13 cellular contexts compared by ENCODE assay signal in the genomic region with DNA sequence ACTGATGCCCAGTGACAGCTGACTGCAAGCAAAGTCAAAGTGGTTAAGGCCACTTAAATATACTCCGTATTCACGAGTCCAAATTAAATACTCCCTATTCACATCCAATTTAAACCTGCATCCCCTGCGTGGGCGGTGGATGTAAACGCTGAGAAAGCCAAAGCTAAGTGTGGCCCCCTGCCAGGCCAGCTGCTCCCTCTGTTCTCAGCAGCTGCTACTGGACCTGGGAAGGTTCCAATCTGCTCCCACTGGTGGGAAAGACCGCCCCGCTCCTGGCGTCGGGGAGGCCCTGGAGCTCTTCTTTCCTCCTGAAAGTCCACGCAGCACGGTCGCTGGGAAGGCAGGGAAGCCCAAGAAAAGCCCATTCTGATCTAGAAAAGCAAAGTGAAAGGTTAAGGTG.
DNase-seq lines count a peak whose midpoint lies in the region; ATAC-seq lines count a peak whose summit lies in the region.
"Had no signal": no experiment of that assay in that cellular context is flagged by ENCODE, and none has a peak within 500 bp of the region (broad histone marks: within the 10 kb centered on the region; RNA-seq: fewer than 3 reads in every experiment).

No MANE protein-coding gene starts in this region.

- H3K14ac ChIP-seq in mesenchymal stem cell (ENCODE audit: low read length in 2 of 2), result no peak overlapping the region

- H2BK12ac ChIP-seq in mesenchymal stem cell (ENCODE audit: low read length in 2 of 2), result peak overlapping the region; percentile 11 to 15

- no peak overlapping the region for H3K27ac ChIP-seq in mesenchymal stem cell (ENCODE audit: low read length, poor library complexity, severe bottlenecking)
- H3K27ac ChIP-seq: HL-60 had no signal

- no peaks in the 10 kb centered on the region for H3K9me3 ChIP-seq in mesenchymal stem cell (ENCODE audit: control insufficient read depth, low read length)

- H3K27me3 ChIP-seq in mesenchymal stem cell (ENCODE audit: control insufficient read depth in 1 of 2, insufficient read depth in 1 of 2, low read length in 2 of 2), result peaks cover 8 to 42% of the 10 kb centered on the region in 2 experiments

- no peak for ATAC-seq in GM21381 (IDR thresholded peaks at IDR 0.05; ENCODE audit: unreplicated experiment)
- ATAC-seq: CD8-positive, alpha-beta T cell; T-cell had no signal

- no peaks in the 10 kb centered on the region for H3K36me3 ChIP-seq in mesenchymal stem cell (ENCODE audit: control insufficient read depth in 1 of 2, insufficient read depth in 2 of 2, low read depth in 1 of 2, low read length in 2 of 2)

- H3K4me2 ChIP-seq in mesenchymal stem cell (ENCODE audit: low read length, poor library complexity, severe bottlenecking), result no peak overlapping the region

- H4K91ac ChIP-seq in mesenchymal stem cell (ENCODE audit: low read length), result no peak overlapping the region

- peak overlapping the region in 1 of 2 experiments; percentile 22 for H3K18ac ChIP-seq in mesenchymal stem cell (ENCODE audit: low read depth in 1 of 2, low read length in 2 of 2)

- peaks cover 18% of the 10 kb centered on the region for H3K4me1 ChIP-seq in mesenchymal stem cell (ENCODE audit: control insufficient read depth, insufficient read depth, low read depth, low read length)

- H3K9ac ChIP-seq in mesenchymal stem cell (ENCODE audit: low read length), result no peak overlapping the region

- no peak overlapping the region for H4K8ac ChIP-seq in mesenchymal stem cell (ENCODE audit: low read length)

- no peak overlapping the region for H2BK5ac ChIP-seq in mesenchymal stem cell (ENCODE audit: low read depth, low read length, poor library complexity, severe bottlenecking)

- H3K79me1 ChIP-seq in mesenchymal stem cell (replicated peaks; ENCODE audit: low read length, poor library complexity, severe bottlenecking), result no peaks in the 10 kb centered on the region

- H3K4ac ChIP-seq in mesenchymal stem cell (ENCODE audit: low read depth in 1 of 2, low read length in 2 of 2), result no peak overlapping the region

- H3K4me3 ChIP-seq in mesenchymal stem cell (ENCODE audit: insufficient read depth in 1 of 2, low read depth in 1 of 2, low read length in 2 of 2), result peak overlapping the region in 1 of 2 experiments; percentile 4

- H2AFZ ChIP-seq in mesenchymal stem cell (ENCODE audit: low read depth, low read length), result no peak overlapping the region

- H3K23ac ChIP-seq in mesenchymal stem cell (ENCODE audit: low read length in 2 of 2), result no peak overlapping the region

- no peak overlapping the region for H2AK5ac ChIP-seq in mesenchymal stem cell (ENCODE audit: low read length, severe bottlenecking)

- WGBS in mesenchymal stem cell, result 87% methylated on average over 12 of the region's 12 CpGs

- peak; percentile 88 for DNase-seq in COLO668 (lab: John Stamatoyannopoulos, UW; ENCODE audit: unreplicated experiment)
- DNase-seq in NCI-H1694 treated with DMSO at 0.1 percent for 48 hours (lab: John Stamatoyannopoulos, UW), result peak; percentile 95
- DNase-seq in astrocyte of the hippocampus (ENCODE audit: low read depth, low spot score), result peak; percentile 16
- no peak for DNase-seq in mesenchymal stem cell
- DNase-seq in kidney tubule cell (ENCODE audit: low spot score), result no peak
- DNase-seq in DMS79 (lab: John Stamatoyannopoulos, UW), result no peak
- no peak for DNase-seq in 8988T
- DNase-seq: CD8-positive, alpha-beta T cell; kidney glomerular epithelial cell; NCI-H187 treated with DMSO at 0.1 percent for 48 hours; T-cell had no signal

- peak overlapping the region; percentile 44 for H2BK15ac ChIP-seq in mesenchymal stem cell (ENCODE audit: low read depth, poor library complexity, severe bottlenecking)

- H2BK120ac ChIP-seq in mesenchymal stem cell (ENCODE audit: low read depth, low read length), result no peak overlapping the region

Comparison
In these comparisons a context has a peak if more than half of its experiments do, and no peak if none do; other contexts are left out.
1. DNase-seq: peak in COLO668 (single experiment), NCI-H1694 treated with DMSO at 0.1 percent for 48 hours (single experiment) and astrocyte of the hippocampus (single experiment); none in mesenchymal stem cell (single experiment), kidney tubule cell (single experiment), DMS79 (single experiment) and 8988T (single experiment).